1 cellular context compared by ENCODE assay signal in the genomic region with DNA sequence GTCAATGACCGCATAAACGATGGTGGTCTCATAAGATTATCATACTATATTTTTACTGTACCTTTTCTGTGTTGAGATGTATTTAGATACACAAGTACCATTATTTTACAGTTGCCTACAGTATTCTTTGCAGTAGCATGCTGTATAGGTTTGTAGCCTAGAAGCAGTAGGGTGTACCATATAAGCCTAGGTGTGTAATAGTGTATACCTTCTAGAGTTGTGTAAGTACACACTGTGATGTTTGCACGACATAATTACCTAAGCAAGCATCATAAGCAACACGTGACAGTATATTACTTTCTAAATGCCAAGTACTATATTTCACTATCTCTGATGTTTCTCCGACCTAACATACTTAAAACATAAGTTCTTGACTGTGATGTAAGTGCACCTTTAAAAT.
A peak's percentile ranks its signal among the peaks of the same experiment; 100 is the strongest.
TF ChIP-seq lines count a peak whose summit lies in the region.

No MANE protein-coding gene starts in this region.

TF ChIP-seq in HepG2, 621 proteins besides CTCF, POLR2A, EP300 and RAD21 (continued from another document):
- TF ChIP-seq IRF1 (CRISPR knock-in tag; IDR thresholded peaks at IDR 0.05; ENCODE audit: low read depth) (no peak), ZNF350 (CRISPR knock-in tag; IDR thresholded peaks at IDR 0.05; ENCODE audit: borderline replicate concordance, low read depth) (no peak), SOX13 (IDR thresholded peaks at IDR 0.05) (no peak), SOX13 (CRISPR knock-in tag; conservative IDR thresholded peaks at IDR 0.05 in 1 of 2, IDR thresholded peaks at IDR 0.05 in 1 of 2) (0 out of 4 replicates have a peak, but pooled peaks of 1 of the 2 experiments have one; percentile 28), ZBTB21 (CRISPR knock-in tag; IDR thresholded peaks at IDR 0.05) (peak; percentile 55; the same call in 1 of the 2 replicates), SRSF1 (optimal IDR thresholded peaks at IDR 0.05; ENCODE audit: low read depth, low read length) (no peak), USF2 (IDR thresholded peaks at IDR 0.05; ENCODE audit: low read depth, low read length) (peak; percentile 54), USF2 (CRISPR knock-in tag; IDR thresholded peaks at IDR 0.05; ENCODE audit: borderline replicate concordance) (peak; percentile 52; the same call in 1 of the 2 replicates), FOXP1 (IDR thresholded peaks at IDR 0.05) (no peak), FOXP1 (CRISPR knock-in tag; IDR thresholded peaks at IDR 0.05) (peak; percentile 17; the same call in 1 of the 2 replicates), SAP130 (CRISPR knock-in tag; IDR thresholded peaks at IDR 0.05; ENCODE audit: low read depth) (peak; percentile 58), CEBPB (IDR thresholded peaks at IDR 0.05; ENCODE audit: borderline replicate concordance, low read depth, low read length) (peak; percentile 6; the same call in 1 of the 2 replicates), MBNL3 (CRISPR knock-in tag; conservative IDR thresholded peaks at IDR 0.05) (no peak), HOXA3 (CRISPR knock-in tag; IDR thresholded peaks at IDR 0.05) (no peak), NFYB (CRISPR knock-in tag; IDR thresholded peaks at IDR 0.05) (no peak), ZNF607 (CRISPR knock-in tag; IDR thresholded peaks at IDR 0.05; ENCODE audit: borderline replicate concordance) (no peak), PCBP1 (IDR thresholded peaks at IDR 0.05; ENCODE audit: borderline replicate concordance, low read depth, low read length) (no peak), GATAD2A (CRISPR knock-in tag; IDR thresholded peaks at IDR 0.05) (0 out of 2 replicates have a peak, but pooled peaks have one; percentile 10), ZBTB43 (CRISPR knock-in tag; conservative IDR thresholded peaks at IDR 0.05) (peak; percentile 49; the same call in 1 of the 2 replicates), ZNF501 (CRISPR knock-in tag; IDR thresholded peaks at IDR 0.05) (no peak), DRAP1 (CRISPR knock-in tag; IDR thresholded peaks at IDR 0.05) (peak; percentile 10; the same call in 1 of the 2 replicates), REL (CRISPR knock-in tag; conservative IDR thresholded peaks at IDR 0.05) (no peak), ZNF3 (CRISPR knock-in tag; IDR thresholded peaks at IDR 0.05) (peak; percentile 62; the same call in 1 of the 2 replicates), RBFOX2 (IDR thresholded peaks at IDR 0.05; ENCODE audit: low read depth, low read length) (peak; percentile 66), SMARCC2 (IDR thresholded peaks at IDR 0.05) (no peak), ZNF460 (CRISPR knock-in tag; IDR thresholded peaks at IDR 0.05; ENCODE audit: borderline replicate concordance) (no peak), ETV6 (CRISPR knock-in tag; conservative IDR thresholded peaks at IDR 0.05) (no peak), MBD4 (IDR thresholded peaks at IDR 0.05; ENCODE audit: borderline replicate concordance, low read length) (peak; percentile 41; the same call in 1 of the 2 replicates), ZNF883 (CRISPR knock-in tag; IDR thresholded peaks at IDR 0.05; ENCODE audit: not compliant biosample characterization) (no peak), ZNF121 (CRISPR knock-in tag; IDR thresholded peaks at IDR 0.05) (no peak), HNRNPL (IDR thresholded peaks at IDR 0.05; ENCODE audit: low read depth, low read length) (0 out of 2 replicates have a peak, but pooled peaks have one; percentile 23), FOXA3 (CRISPR knock-in tag; IDR thresholded peaks at IDR 0.05) (peak; percentile 36; the same call in 1 of the 2 replicates), POLR2AphosphoS2 (IDR thresholded peaks at IDR 0.05; ENCODE audit: low read depth, low read length) (no peak)
- TF ChIP-seq, protein P1, sequence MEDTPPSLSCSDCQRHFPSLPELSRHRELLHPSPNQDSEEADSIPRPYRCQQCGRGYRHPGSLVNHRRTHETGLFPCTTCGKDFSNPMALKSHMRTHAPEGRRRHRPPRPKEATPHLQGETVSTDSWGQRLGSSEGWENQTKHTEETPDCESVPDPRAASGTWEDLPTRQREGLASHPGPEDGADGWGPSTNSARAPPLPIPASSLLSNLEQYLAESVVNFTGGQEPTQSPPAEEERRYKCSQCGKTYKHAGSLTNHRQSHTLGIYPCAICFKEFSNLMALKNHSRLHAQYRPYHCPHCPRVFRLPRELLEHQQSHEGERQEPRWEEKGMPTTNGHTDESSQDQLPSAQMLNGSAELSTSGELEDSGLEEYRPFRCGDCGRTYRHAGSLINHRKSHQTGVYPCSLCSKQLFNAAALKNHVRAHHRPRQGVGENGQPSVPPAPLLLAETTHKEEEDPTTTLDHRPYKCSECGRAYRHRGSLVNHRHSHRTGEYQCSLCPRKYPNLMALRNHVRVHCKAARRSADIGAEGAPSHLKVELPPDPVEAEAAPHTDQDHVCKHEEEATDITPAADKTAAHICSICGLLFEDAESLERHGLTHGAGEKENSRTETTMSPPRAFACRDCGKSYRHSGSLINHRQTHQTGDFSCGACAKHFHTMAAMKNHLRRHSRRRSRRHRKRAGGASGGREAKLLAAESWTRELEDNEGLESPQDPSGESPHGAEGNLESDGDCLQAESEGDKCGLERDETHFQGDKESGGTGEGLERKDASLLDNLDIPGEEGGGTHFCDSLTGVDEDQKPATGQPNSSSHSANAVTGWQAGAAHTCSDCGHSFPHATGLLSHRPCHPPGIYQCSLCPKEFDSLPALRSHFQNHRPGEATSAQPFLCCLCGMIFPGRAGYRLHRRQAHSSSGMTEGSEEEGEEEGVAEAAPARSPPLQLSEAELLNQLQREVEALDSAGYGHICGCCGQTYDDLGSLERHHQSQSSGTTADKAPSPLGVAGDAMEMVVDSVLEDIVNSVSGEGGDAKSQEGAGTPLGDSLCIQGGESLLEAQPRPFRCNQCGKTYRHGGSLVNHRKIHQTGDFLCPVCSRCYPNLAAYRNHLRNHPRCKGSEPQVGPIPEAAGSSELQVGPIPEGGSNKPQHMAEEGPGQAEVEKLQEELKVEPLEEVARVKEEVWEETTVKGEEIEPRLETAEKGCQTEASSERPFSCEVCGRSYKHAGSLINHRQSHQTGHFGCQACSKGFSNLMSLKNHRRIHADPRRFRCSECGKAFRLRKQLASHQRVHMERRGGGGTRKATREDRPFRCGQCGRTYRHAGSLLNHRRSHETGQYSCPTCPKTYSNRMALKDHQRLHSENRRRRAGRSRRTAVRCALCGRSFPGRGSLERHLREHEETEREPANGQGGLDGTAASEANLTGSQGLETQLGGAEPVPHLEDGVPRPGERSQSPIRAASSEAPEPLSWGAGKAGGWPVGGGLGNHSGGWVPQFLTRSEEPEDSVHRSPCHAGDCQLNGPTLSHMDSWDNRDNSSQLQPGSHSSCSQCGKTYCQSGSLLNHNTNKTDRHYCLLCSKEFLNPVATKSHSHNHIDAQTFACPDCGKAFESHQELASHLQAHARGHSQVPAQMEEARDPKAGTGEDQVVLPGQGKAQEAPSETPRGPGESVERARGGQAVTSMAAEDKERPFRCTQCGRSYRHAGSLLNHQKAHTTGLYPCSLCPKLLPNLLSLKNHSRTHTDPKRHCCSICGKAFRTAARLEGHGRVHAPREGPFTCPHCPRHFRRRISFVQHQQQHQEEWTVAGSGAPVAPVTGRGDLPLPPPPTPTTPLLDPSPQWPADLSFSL (CRISPR knock-in tag; IDR thresholded peaks at IDR 0.05) = peak; percentile 79
- TF ChIP-seq, protein P2, sequence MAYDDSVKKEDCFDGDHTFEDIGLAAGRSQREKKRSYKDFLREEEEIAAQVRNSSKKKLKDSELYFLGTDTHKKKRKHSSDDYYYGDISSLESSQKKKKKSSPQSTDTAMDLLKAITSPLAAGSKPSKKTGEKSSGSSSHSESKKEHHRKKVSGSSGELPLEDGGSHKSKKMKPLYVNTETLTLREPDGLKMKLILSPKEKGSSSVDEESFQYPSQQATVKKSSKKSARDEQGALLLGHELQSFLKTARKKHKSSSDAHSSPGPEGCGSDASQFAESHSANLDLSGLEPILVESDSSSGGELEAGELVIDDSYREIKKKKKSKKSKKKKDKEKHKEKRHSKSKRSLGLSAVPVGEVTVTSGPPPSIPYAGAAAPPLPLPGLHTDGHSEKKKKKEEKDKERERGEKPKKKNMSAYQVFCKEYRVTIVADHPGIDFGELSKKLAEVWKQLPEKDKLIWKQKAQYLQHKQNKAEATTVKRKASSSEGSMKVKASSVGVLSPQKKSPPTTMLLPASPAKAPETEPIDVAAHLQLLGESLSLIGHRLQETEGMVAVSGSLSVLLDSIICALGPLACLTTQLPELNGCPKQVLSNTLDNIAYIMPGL (CRISPR knock-in tag; IDR thresholded peaks at IDR 0.05; ENCODE audit: borderline replicate concordance in 1 of 2, low read depth in 1 of 2) = 0 out of 4 replicates have a peak, but pooled peaks of 1 of the 2 experiments have one; percentile 26
- TF ChIP-seq, protein P3, sequence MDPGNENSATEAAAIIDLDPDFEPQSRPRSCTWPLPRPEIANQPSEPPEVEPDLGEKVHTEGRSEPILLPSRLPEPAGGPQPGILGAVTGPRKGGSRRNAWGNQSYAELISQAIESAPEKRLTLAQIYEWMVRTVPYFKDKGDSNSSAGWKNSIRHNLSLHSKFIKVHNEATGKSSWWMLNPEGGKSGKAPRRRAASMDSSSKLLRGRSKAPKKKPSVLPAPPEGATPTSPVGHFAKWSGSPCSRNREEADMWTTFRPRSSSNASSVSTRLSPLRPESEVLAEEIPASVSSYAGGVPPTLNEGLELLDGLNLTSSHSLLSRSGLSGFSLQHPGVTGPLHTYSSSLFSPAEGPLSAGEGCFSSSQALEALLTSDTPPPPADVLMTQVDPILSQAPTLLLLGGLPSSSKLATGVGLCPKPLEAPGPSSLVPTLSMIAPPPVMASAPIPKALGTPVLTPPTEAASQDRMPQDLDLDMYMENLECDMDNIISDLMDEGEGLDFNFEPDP (CRISPR knock-in tag; conservative IDR thresholded peaks at IDR 0.05) = no peak
